In the genomic region with DNA sequence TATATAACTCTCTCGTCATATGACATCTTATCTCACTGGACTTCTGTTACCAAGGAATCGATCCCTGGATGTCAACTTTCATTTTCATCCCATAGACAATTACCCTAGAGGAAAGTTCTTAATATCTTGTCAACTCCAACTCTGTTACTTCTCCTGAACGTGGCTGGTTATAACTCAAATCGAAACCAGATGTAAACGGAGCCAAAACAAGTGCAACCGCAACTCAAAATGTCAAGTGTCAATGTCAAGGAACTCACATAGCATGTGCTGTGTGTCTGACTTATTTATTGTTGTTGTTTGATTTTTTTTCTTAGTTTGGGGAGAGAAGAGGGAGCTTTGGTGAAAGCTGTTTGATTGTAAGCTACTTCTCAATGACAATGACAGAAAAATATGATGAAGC, we compare ENCODE assay signal across 2 cellular contexts.
TF ChIP-seq lines count a peak whose summit lies in the region.

No MANE protein-coding gene starts in this region.

TF ChIP-seq in SK-N-SH, 30 proteins besides CTCF, POLR2A, EP300 and RAD21 (continued from another document):
- TF ChIP-seq GATA2 (CRISPR knock-in tag; IDR thresholded peaks at IDR 0.05) = no peak

TF ChIP-seq in SK-N-SH treated with all-trans-retinoic acid at 6 μM for 48 hours, 23 proteins besides CTCF, POLR2A, EP300 and RAD21 (continued from another document):
- TF ChIP-seq, protein P1, sequence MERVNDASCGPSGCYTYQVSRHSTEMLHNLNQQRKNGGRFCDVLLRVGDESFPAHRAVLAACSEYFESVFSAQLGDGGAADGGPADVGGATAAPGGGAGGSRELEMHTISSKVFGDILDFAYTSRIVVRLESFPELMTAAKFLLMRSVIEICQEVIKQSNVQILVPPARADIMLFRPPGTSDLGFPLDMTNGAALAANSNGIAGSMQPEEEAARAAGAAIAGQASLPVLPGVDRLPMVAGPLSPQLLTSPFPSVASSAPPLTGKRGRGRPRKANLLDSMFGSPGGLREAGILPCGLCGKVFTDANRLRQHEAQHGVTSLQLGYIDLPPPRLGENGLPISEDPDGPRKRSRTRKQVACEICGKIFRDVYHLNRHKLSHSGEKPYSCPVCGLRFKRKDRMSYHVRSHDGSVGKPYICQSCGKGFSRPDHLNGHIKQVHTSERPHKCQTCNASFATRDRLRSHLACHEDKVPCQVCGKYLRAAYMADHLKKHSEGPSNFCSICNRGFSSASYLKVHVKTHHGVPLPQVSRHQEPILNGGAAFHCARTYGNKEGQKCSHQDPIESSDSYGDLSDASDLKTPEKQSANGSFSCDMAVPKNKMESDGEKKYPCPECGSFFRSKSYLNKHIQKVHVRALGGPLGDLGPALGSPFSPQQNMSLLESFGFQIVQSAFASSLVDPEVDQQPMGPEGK (CRISPR knock-in tag; IDR thresholded peaks at IDR 0.05; ENCODE audit: borderline replicate concordance) = no peak
- TF ChIP-seq ESRRG (CRISPR knock-in tag; IDR thresholded peaks at IDR 0.05) (no peak), RARB (CRISPR knock-in tag; IDR thresholded peaks at IDR 0.05) (no peak), SNAI2 (CRISPR knock-in tag; IDR thresholded peaks at IDR 0.05) (no peak), ZFP30 (CRISPR knock-in tag; IDR thresholded peaks at IDR 0.05) (no peak), ZNF565 (CRISPR knock-in tag; conservative IDR thresholded peaks at IDR 0.05; ENCODE audit: low read depth) (no peak), TCF4 (CRISPR knock-in tag; IDR thresholded peaks at IDR 0.05; ENCODE audit: borderline replicate concordance) (no peak), ISL1 (CRISPR knock-in tag; IDR thresholded peaks at IDR 0.05) (no peak), PPARA (CRISPR knock-in tag; IDR thresholded peaks at IDR 0.05; ENCODE audit: borderline replicate concordance) (no peak), CSDC2 (CRISPR knock-in tag; IDR thresholded peaks at IDR 0.05) (no peak)
- TF ChIP-seq, protein P2, sequence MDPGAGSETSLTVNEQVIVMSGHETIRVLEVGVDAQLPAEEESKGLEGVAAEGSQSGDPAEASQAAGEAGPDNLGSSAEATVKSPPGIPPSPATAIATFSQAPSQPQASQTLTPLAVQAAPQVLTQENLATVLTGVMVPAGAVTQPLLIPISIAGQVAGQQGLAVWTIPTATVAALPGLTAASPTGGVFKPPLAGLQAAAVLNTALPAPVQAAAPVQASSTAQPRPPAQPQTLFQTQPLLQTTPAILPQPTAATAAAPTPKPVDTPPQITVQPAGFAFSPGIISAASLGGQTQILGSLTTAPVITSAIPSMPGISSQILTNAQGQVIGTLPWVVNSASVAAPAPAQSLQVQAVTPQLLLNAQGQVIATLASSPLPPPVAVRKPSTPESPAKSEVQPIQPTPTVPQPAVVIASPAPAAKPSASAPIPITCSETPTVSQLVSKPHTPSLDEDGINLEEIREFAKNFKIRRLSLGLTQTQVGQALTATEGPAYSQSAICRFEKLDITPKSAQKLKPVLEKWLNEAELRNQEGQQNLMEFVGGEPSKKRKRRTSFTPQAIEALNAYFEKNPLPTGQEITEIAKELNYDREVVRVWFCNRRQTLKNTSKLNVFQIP (CRISPR knock-in tag; IDR thresholded peaks at IDR 0.05; ENCODE audit: borderline replicate concordance, low read depth) = no peak
- TF ChIP-seq, protein P3, sequence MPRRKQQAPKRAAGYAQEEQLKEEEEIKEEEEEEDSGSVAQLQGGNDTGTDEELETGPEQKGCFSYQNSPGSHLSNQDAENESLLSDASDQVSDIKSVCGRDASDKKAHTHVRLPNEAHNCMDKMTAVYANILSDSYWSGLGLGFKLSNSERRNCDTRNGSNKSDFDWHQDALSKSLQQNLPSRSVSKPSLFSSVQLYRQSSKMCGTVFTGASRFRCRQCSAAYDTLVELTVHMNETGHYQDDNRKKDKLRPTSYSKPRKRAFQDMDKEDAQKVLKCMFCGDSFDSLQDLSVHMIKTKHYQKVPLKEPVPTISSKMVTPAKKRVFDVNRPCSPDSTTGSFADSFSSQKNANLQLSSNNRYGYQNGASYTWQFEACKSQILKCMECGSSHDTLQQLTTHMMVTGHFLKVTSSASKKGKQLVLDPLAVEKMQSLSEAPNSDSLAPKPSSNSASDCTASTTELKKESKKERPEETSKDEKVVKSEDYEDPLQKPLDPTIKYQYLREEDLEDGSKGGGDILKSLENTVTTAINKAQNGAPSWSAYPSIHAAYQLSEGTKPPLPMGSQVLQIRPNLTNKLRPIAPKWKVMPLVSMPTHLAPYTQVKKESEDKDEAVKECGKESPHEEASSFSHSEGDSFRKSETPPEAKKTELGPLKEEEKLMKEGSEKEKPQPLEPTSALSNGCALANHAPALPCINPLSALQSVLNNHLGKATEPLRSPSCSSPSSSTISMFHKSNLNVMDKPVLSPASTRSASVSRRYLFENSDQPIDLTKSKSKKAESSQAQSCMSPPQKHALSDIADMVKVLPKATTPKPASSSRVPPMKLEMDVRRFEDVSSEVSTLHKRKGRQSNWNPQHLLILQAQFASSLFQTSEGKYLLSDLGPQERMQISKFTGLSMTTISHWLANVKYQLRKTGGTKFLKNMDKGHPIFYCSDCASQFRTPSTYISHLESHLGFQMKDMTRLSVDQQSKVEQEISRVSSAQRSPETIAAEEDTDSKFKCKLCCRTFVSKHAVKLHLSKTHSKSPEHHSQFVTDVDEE (CRISPR knock-in tag; IDR thresholded peaks at IDR 0.05) = no peak
- TF ChIP-seq, protein P4, sequence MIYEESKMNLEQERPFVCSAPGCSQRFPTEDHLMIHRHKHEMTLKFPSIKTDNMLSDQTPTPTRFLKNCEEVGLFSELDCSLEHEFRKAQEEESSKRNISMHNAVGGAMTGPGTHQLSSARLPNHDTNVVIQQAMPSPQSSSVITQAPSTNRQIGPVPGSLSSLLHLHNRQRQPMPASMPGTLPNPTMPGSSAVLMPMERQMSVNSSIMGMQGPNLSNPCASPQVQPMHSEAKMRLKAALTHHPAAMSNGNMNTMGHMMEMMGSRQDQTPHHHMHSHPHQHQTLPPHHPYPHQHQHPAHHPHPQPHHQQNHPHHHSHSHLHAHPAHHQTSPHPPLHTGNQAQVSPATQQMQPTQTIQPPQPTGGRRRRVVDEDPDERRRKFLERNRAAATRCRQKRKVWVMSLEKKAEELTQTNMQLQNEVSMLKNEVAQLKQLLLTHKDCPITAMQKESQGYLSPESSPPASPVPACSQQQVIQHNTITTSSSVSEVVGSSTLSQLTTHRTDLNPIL (CRISPR knock-in tag; IDR thresholded peaks at IDR 0.05; ENCODE audit: low read depth) = no peak
